Comparison of ENCODE assay signal across 1 cellular context in genomic region chr10:92121686-92122492, GRCh38.
TF ChIP-seq lines count a peak whose summit lies in the region.

No MANE protein-coding gene starts in this region.

TF ChIP-seq in HepG2, 621 proteins besides CTCF, POLR2A, EP300 and RAD21 (continued from another document and continues in another):
- TF ChIP-seq, protein P1, sequence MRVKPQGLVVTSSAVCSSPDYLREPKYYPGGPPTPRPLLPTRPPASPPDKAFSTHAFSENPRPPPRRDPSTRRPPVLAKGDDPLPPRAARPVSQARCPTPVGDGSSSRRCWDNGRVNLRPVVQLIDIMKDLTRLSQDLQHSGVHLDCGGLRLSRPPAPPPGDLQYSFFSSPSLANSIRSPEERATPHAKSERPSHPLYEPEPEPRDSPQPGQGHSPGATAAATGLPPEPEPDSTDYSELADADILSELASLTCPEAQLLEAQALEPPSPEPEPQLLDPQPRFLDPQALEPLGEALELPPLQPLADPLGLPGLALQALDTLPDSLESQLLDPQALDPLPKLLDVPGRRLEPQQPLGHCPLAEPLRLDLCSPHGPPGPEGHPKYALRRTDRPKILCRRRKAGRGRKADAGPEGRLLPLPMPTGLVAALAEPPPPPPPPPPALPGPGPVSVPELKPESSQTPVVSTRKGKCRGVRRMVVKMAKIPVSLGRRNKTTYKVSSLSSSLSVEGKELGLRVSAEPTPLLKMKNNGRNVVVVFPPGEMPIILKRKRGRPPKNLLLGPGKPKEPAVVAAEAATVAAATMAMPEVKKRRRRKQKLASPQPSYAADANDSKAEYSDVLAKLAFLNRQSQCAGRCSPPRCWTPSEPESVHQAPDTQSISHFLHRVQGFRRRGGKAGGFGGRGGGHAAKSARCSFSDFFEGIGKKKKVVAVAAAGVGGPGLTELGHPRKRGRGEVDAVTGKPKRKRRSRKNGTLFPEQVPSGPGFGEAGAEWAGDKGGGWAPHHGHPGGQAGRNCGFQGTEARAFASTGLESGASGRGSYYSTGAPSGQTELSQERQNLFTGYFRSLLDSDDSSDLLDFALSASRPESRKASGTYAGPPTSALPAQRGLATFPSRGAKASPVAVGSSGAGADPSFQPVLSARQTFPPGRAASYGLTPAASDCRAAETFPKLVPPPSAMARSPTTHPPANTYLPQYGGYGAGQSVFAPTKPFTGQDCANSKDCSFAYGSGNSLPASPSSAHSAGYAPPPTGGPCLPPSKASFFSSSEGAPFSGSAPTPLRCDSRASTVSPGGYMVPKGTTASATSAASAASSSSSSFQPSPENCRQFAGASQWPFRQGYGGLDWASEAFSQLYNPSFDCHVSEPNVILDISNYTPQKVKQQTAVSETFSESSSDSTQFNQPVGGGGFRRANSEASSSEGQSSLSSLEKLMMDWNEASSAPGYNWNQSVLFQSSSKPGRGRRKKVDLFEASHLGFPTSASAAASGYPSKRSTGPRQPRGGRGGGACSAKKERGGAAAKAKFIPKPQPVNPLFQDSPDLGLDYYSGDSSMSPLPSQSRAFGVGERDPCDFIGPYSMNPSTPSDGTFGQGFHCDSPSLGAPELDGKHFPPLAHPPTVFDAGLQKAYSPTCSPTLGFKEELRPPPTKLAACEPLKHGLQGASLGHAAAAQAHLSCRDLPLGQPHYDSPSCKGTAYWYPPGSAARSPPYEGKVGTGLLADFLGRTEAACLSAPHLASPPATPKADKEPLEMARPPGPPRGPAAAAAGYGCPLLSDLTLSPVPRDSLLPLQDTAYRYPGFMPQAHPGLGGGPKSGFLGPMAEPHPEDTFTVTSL (CRISPR knock-in tag; IDR thresholded peaks at IDR 0.05; ENCODE audit: borderline replicate concordance) = peak; percentile 87; the same call in 1 of the 2 replicates
- no peak for TF ChIP-seq GMEB1 (CRISPR knock-in tag; IDR thresholded peaks at IDR 0.05; ENCODE audit: borderline replicate concordance)
- no peak for TF ChIP-seq PHF8 (CRISPR knock-in tag; IDR thresholded peaks at IDR 0.05)
- TF ChIP-seq TSC22D2 (CRISPR knock-in tag; IDR thresholded peaks at IDR 0.05; ENCODE audit: borderline replicate concordance) = no peak
- TF ChIP-seq, protein P2, sequence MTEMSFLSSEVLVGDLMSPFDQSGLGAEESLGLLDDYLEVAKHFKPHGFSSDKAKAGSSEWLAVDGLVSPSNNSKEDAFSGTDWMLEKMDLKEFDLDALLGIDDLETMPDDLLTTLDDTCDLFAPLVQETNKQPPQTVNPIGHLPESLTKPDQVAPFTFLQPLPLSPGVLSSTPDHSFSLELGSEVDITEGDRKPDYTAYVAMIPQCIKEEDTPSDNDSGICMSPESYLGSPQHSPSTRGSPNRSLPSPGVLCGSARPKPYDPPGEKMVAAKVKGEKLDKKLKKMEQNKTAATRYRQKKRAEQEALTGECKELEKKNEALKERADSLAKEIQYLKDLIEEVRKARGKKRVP (CRISPR knock-in tag; IDR thresholded peaks at IDR 0.05) = peak in 1 of 2 experiments; percentile 27; a peak in 1 of 4 replicates
- peak; percentile 98 to 99 for TF ChIP-seq NR2F1 (CRISPR knock-in tag; IDR thresholded peaks at IDR 0.05)
- TF ChIP-seq KLF13 (CRISPR knock-in tag; IDR thresholded peaks at IDR 0.05) = no peak
- TF ChIP-seq AFF4 (CRISPR knock-in tag; IDR thresholded peaks at IDR 0.05) = no peak
- 0 out of 2 replicates have a peak, but pooled peaks have one; percentile 50 for TF ChIP-seq ZSCAN9 (CRISPR knock-in tag; IDR thresholded peaks at IDR 0.05; ENCODE audit: borderline replicate concordance)
- no peak for TF ChIP-seq ZSCAN20 (CRISPR knock-in tag; IDR thresholded peaks at IDR 0.05; ENCODE audit: borderline replicate concordance)
- no peak for TF ChIP-seq CREB3 (CRISPR knock-in tag; IDR thresholded peaks at IDR 0.05)
- TF ChIP-seq TAF1 (CRISPR knock-in tag; IDR thresholded peaks at IDR 0.05) = no peak
- TF ChIP-seq REL (CRISPR knock-in tag; conservative IDR thresholded peaks at IDR 0.05) = no peak
- TF ChIP-seq SATB2 (CRISPR knock-in tag; IDR thresholded peaks at IDR 0.05) = no peak
- peak; percentile 83; the same call in 1 of the 2 replicates for TF ChIP-seq ETV5 (CRISPR knock-in tag; IDR thresholded peaks at IDR 0.05; ENCODE audit: borderline replicate concordance)
- TF ChIP-seq ZSCAN29 (CRISPR knock-in tag; conservative IDR thresholded peaks at IDR 0.05) = no peak
- TF ChIP-seq FOXA1 (IDR thresholded peaks at IDR 0.05) = no peak
- TF ChIP-seq FOXA1 (CRISPR knock-in tag; IDR thresholded peaks at IDR 0.05) = peak; percentile 72
- TF ChIP-seq KDM2A (CRISPR knock-in tag; IDR thresholded peaks at IDR 0.05; ENCODE audit: borderline replicate concordance, low read depth) = 0 out of 2 replicates have a peak, but pooled peaks have one; percentile 19
- TF ChIP-seq, protein P3, sequence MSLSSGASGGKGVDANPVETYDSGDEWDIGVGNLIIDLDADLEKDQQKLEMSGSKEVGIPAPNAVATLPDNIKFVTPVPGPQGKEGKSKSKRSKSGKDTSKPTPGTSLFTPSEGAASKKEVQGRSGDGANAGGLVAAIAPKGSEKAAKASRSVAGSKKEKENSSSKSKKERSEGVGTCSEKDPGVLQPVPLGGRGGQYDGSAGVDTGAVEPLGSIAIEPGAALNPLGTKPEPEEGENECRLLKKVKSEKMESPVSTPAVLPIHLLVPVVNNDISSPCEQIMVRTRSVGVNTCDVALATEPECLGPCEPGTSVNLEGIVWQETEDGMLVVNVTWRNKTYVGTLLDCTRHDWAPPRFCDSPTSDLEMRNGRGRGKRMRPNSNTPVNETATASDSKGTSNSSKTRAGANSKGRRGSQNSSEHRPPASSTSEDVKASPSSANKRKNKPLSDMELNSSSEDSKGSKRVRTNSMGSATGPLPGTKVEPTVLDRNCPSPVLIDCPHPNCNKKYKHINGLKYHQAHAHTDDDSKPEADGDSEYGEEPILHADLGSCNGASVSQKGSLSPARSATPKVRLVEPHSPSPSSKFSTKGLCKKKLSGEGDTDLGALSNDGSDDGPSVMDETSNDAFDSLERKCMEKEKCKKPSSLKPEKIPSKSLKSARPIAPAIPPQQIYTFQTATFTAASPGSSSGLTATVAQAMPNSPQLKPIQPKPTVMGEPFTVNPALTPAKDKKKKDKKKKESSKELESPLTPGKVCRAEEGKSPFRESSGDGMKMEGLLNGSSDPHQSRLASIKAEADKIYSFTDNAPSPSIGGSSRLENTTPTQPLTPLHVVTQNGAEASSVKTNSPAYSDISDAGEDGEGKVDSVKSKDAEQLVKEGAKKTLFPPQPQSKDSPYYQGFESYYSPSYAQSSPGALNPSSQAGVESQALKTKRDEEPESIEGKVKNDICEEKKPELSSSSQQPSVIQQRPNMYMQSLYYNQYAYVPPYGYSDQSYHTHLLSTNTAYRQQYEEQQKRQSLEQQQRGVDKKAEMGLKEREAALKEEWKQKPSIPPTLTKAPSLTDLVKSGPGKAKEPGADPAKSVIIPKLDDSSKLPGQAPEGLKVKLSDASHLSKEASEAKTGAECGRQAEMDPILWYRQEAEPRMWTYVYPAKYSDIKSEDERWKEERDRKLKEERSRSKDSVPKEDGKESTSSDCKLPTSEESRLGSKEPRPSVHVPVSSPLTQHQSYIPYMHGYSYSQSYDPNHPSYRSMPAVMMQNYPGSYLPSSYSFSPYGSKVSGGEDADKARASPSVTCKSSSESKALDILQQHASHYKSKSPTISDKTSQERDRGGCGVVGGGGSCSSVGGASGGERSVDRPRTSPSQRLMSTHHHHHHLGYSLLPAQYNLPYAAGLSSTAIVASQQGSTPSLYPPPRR (CRISPR knock-in tag; IDR thresholded peaks at IDR 0.05; ENCODE audit: borderline replicate concordance) = peak; percentile 90
- TF ChIP-seq FOSL2 (CRISPR knock-in tag; IDR thresholded peaks at IDR 0.05) = peak; percentile 69
- no peak for TF ChIP-seq REXO4 (CRISPR knock-in tag; IDR thresholded peaks at IDR 0.05; ENCODE audit: borderline replicate concordance)
- TF ChIP-seq MYC (CRISPR knock-in tag; IDR thresholded peaks at IDR 0.05; ENCODE audit: borderline replicate concordance) = no peak
- TF ChIP-seq MEIS1 (CRISPR knock-in tag; IDR thresholded peaks at IDR 0.05; ENCODE audit: borderline replicate concordance) = no peak
- TF ChIP-seq ZFP41 (CRISPR knock-in tag; IDR thresholded peaks at IDR 0.05; ENCODE audit: borderline replicate concordance) = no peak
- TF ChIP-seq, protein P4, sequence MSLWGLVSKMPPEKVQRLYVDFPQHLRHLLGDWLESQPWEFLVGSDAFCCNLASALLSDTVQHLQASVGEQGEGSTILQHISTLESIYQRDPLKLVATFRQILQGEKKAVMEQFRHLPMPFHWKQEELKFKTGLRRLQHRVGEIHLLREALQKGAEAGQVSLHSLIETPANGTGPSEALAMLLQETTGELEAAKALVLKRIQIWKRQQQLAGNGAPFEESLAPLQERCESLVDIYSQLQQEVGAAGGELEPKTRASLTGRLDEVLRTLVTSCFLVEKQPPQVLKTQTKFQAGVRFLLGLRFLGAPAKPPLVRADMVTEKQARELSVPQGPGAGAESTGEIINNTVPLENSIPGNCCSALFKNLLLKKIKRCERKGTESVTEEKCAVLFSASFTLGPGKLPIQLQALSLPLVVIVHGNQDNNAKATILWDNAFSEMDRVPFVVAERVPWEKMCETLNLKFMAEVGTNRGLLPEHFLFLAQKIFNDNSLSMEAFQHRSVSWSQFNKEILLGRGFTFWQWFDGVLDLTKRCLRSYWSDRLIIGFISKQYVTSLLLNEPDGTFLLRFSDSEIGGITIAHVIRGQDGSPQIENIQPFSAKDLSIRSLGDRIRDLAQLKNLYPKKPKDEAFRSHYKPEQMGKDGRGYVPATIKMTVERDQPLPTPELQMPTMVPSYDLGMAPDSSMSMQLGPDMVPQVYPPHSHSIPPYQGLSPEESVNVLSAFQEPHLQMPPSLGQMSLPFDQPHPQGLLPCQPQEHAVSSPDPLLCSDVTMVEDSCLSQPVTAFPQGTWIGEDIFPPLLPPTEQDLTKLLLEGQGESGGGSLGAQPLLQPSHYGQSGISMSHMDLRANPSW (CRISPR knock-in tag; IDR thresholded peaks at IDR 0.05; ENCODE audit: borderline replicate concordance) = 0 out of 2 replicates have a peak, but pooled peaks have one; percentile 62
- TF ChIP-seq GZF1 (CRISPR knock-in tag; IDR thresholded peaks at IDR 0.05) = no peak
- TF ChIP-seq THYN1 (CRISPR knock-in tag; IDR thresholded peaks at IDR 0.05; ENCODE audit: borderline replicate concordance, low read depth) = no peak
- no peak for TF ChIP-seq TRIM24 (CRISPR knock-in tag; IDR thresholded peaks at IDR 0.05)
- no peak for TF ChIP-seq ZNF607 (CRISPR knock-in tag; IDR thresholded peaks at IDR 0.05; ENCODE audit: borderline replicate concordance)
- TF ChIP-seq SNAPC2 (CRISPR knock-in tag; IDR thresholded peaks at IDR 0.05) = no peak
- TF ChIP-seq ZNF549 (CRISPR knock-in tag; IDR thresholded peaks at IDR 0.05) = no peak
- TF ChIP-seq ZFX (CRISPR knock-in tag; IDR thresholded peaks at IDR 0.05; ENCODE audit: low read depth) = peak; percentile 61
- peak; percentile 82; the same call in 1 of the 2 replicates for TF ChIP-seq ZNF292 (CRISPR knock-in tag; IDR thresholded peaks at IDR 0.05; ENCODE audit: borderline replicate concordance, low read depth)
- no peak for TF ChIP-seq SYNCRIP (IDR thresholded peaks at IDR 0.05; ENCODE audit: insufficient read depth, low read depth, low read length)
- TF ChIP-seq HMG20A (CRISPR knock-in tag; IDR thresholded peaks at IDR 0.05; ENCODE audit: borderline replicate concordance) = peak; percentile 93
- no peak for TF ChIP-seq POLR2AphosphoS2 (IDR thresholded peaks at IDR 0.05; ENCODE audit: low read depth, low read length)
- no peak for TF ChIP-seq NFKB2 (CRISPR knock-in tag; IDR thresholded peaks at IDR 0.05; ENCODE audit: borderline replicate concordance)
- TF ChIP-seq, protein P5, sequence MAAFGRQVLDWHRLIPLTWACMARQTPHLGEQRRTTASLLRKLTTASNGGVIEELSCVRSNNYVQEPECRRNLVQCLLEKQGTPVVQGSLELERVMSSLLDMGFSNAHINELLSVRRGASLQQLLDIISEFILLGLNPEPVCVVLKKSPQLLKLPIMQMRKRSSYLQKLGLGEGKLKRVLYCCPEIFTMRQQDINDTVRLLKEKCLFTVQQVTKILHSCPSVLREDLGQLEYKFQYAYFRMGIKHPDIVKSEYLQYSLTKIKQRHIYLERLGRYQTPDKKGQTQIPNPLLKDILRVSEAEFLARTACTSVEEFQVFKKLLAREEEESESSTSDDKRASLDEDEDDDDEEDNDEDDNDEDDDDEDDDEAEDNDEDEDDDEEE (CRISPR knock-in tag; IDR thresholded peaks at IDR 0.05) = no peak
- peak; percentile 85 for TF ChIP-seq ZNF614 (CRISPR knock-in tag; IDR thresholded peaks at IDR 0.05; ENCODE audit: borderline replicate concordance)
